In genomic region chr1:207752456-207753132, GRCh38 we compare ENCODE assay signal across 1 cellular context.
TF ChIP-seq lines count a peak whose summit lies in the region.

No MANE protein-coding gene starts in this region.

TF ChIP-seq in K562, 482 proteins besides CTCF, POLR2A, EP300 and RAD21 (continued from another document and continues in another):
- TF ChIP-seq KAT7 (CRISPR knock-in tag; IDR thresholded peaks at IDR 0.05; ENCODE audit: borderline replicate concordance) (peak; percentile 95; the same call in 1 of the 2 replicates), CHAMP1 (IDR thresholded peaks at IDR 0.05) (no peak), DACH1 (IDR thresholded peaks at IDR 0.05; ENCODE audit: partially characterized antibody) (no peak), POLR2H (tag; IDR thresholded peaks at IDR 0.05; ENCODE audit: low read depth) (no peak), KHSRP (IDR thresholded peaks at IDR 0.05) (no peak), RBFOX2 (IDR thresholded peaks at IDR 0.05; ENCODE audit: low read depth, low read length) (peak; percentile 1; the same call in 1 of the 2 replicates), MED1 (CRISPR knock-in tag; IDR thresholded peaks at IDR 0.05; ENCODE audit: borderline replicate concordance) (no peak), ZNF124 (CRISPR knock-in tag; IDR thresholded peaks at IDR 0.05) (no peak), STAT6 (CRISPR knock-in tag; IDR thresholded peaks at IDR 0.05) (0 out of 2 replicates have a peak, but pooled peaks have one; percentile 37), ZZZ3 (IDR thresholded peaks at IDR 0.05) (no peak), WHSC1 (IDR thresholded peaks at IDR 0.05; ENCODE audit: low read length) (peak; percentile 70), MCM7 (IDR thresholded peaks at IDR 0.05) (no peak), NFXL1 (CRISPR knock-in tag; IDR thresholded peaks at IDR 0.05) (no peak), SMAD2 (IDR thresholded peaks at IDR 0.05; ENCODE audit: low read depth, low read length) (no peak), TARDBP (IDR thresholded peaks at IDR 0.05) (no peak), NKRF (IDR thresholded peaks at IDR 0.05; ENCODE audit: borderline replicate concordance) (peak; percentile 81), SIN3B (IDR thresholded peaks at IDR 0.05; ENCODE audit: low read depth) (no peak), CEBPB (tag; IDR thresholded peaks at IDR 0.05) (no peak), ELF1 (tag; IDR thresholded peaks at IDR 0.05) (no peak), MGA (IDR thresholded peaks at IDR 0.05) (no peak), ZNF655 (CRISPR knock-in tag; IDR thresholded peaks at IDR 0.05) (no peak), ZFX (CRISPR knock-in tag; IDR thresholded peaks at IDR 0.05) (peak; percentile 39; the same call in 1 of the 2 replicates), TBL1XR1 (IDR thresholded peaks at IDR 0.05; ENCODE audit: low read length in 2 of 2) (no peak), ZC3H11A (IDR thresholded peaks at IDR 0.05; ENCODE audit: low read depth, low read length) (no peak), ZBTB9 (CRISPR knock-in tag; IDR thresholded peaks at IDR 0.05) (no peak), MCM3 (IDR thresholded peaks at IDR 0.05) (no peak), COPS2 (conservative IDR thresholded peaks at IDR 0.05) (no peak), ZHX1 (conservative IDR thresholded peaks at IDR 0.05; ENCODE audit: low read length) (no peak), SIN3A (IDR thresholded peaks at IDR 0.05; ENCODE audit: borderline replicate concordance in 2 of 2, control insufficient read depth in 1 of 2, low read depth in 2 of 2, low read length in 2 of 2) (peak in 1 of 2 experiments; percentile 79; a peak in 1 of 4 replicates), SRSF3 (IDR thresholded peaks at IDR 0.05; ENCODE audit: insufficient read depth, low read length) (no peak), JUN (IDR thresholded peaks at IDR 0.05; ENCODE audit: borderline replicate concordance, low read depth, low read length) (no peak), JUN (CRISPR knock-in tag; IDR thresholded peaks at IDR 0.05; ENCODE audit: borderline replicate concordance) (no peak), ZFP1 (CRISPR knock-in tag; IDR thresholded peaks at IDR 0.05) (no peak)
